8 cellular contexts compared by ENCODE assay signal in the genomic region with DNA sequence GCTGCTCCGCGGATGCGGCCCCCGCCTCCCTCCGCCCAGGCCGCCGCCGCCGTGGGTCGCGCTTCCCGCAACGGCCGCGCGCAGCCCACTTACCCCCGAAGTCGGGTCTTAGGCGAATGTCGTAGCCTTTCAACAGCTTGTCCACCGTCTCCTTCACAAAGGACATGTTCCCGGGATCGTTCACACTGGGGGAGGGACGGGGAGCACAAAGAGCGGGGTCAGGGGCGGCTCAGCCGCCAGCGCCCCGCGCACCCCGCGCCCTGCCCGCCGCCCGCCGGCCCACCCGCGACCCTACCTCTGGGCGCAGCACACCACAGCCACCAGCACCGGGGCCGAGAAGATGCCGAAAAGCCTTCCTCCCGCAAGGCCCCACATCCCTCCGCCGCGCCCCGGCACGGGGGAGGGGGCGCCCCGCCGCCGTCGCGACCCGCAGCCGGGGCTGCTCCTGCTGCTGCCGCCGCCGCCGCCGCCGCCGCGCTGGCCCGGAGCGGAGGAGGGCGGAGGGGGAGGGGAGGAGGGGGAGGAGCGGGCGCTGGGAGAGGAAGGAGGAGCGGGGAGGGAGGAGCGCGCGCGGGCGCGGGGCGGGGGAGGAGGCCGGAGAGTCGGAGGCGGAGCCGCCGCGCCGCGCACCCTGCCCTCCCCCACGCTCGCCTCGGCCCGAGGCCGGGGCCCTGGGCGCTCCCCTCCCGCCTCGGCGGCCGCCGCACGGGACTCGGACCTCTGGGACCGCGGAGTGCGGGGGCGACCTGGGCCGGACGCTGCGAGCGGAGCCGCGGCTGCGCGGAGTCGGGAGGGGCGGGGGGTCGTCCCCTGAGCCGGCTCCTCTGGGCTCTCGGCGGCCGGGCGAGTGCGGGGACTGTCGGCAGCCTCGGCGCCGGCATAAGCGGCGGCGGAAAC. TPM values are rescaled to one million over a fixed set of nuclear protein-coding genes. Genes with fewer than 3 reads are reported as not detected.
A peak's percentile ranks its signal among the peaks of the same experiment; 100 is the strongest.
DNase-seq lines count a peak whose midpoint lies in the region; ATAC-seq and TF ChIP-seq lines count a peak whose summit lies in the region.

A gene (minus strand): TSS at position 479 of the 897 bp plus-strand sequence.

- H3K27me3 ChIP-seq in MG63 (peaks cover 18% of the 10 kb centered on the region), lower lobe of right lung (ENCODE audit: low read depth) (peaks cover 65% of the 10 kb centered on the region)

- H3K4me1 ChIP-seq in lower lobe of right lung (peaks cover 8% of the 10 kb centered on the region), urinary bladder (ENCODE audit: insufficient read depth) (no peaks in the 10 kb centered on the region)

- H3K9me3 ChIP-seq in MG63 (no peaks in the 10 kb centered on the region), lower lobe of right lung (no peaks in the 10 kb centered on the region)

- DNase-seq in AG08395 (ENCODE audit: low spot score) (peak; percentile 29), MG63 (peak; percentile 13), cerebellar nuclear complex (lab: John Stamatoyannopoulos, UW) (peak; percentile 26 to 37), lower lobe of right lung (peak; percentile 55)

- no peak for TF ChIP-seq CTCF in lower lobe of right lung (IDR thresholded peaks at IDR 0.05)

- WGBS in urinary bladder = under 1% methylated on average over 102 of the region's 126 CpGs

- peak; percentile 72 to 86 for ATAC-seq in lower lobe of right lung
- no peak for ATAC-seq in GM19351 (IDR thresholded peaks at IDR 0.05; ENCODE audit: unreplicated experiment)
- ATAC-seq in HG03025 (IDR thresholded peaks at IDR 0.05; ENCODE audit: low FRiP score, unreplicated experiment) = no peak
- ATAC-seq in GM21717 (IDR thresholded peaks at IDR 0.05; ENCODE audit: unreplicated experiment) = no peak

- H3K4me3 ChIP-seq in MG63 (no peak within 1 kb of the TSS), lower lobe of right lung (peak within 1 kb of the TSS; percentile 40), urinary bladder (ENCODE audit: low read depth, low read length) (peak within 1 kb of the TSS; percentile 69)

- H3K27ac ChIP-seq in lower lobe of right lung = no peak within 1 kb of the TSS
- no peak within 1 kb of the TSS for H3K27ac ChIP-seq in urinary bladder (ENCODE audit: low read depth)

- no peaks in the 10 kb centered on the region for H3K36me3 ChIP-seq in MG63
- H3K36me3 ChIP-seq in lower lobe of right lung = no peaks in the 10 kb centered on the region
- no peaks in the 10 kb centered on the region for H3K36me3 ChIP-seq in urinary bladder (ENCODE audit: insufficient read depth)

- intact Hi-C loops in lower lobe of right lung (cut with DNase I) = no loop called here

RNA-seq across cellular contexts. Expression of the gene that starts here (rescaled TPM):
- total RNA-seq in MG63 (2014; rRNA removed; shearing (Covaris generic); ENCODE audit: low replicate concordance) = 1.8 and 3.6 TPM in 2 replicates
- total RNA-seq in lower lobe of right lung (5.5 TPM), urinary bladder (2.3 TPM)
- polyA plus RNA-seq in urinary bladder = 2.5 TPM

Comparison
In these comparisons a context has a peak if more than half of its experiments do, and no peak if none do; other contexts are left out.
1. ATAC-seq: peak in lower lobe of right lung (2 of 2); none in GM19351 (single experiment), HG03025 (single experiment) and GM21717 (single experiment).
2. Peak in every context shown above with its lines, with median percentiles within 50 percentile points of each other: DNase-seq.